8 cellular contexts compared by ENCODE assay signal in genomic region chr7:50304158-50304910, GRCh38. TPM values are rescaled to one million over a fixed set of nuclear protein-coding genes. Genes with fewer than 3 reads are reported as not detected.
A peak's percentile ranks its signal among the peaks of the same experiment; 100 is the strongest.
DNase-seq lines count a peak whose midpoint lies in the region; ATAC-seq and TF ChIP-seq lines count a peak whose summit lies in the region.

IKZF1 (plus strand) TSS chr7:50304716; CDS start chr7:50319062, 14,346 bp downstream.

- H3K27me3 Mint-ChIP-seq in immature natural killer cell (ENCODE audit: low read depth in 3 of 3) = peaks cover 8 to 20% (median 15%) of the 10 kb centered on the region in 3 donors

- 0 to 2% (median 1%) methylated on average over 20 to 102 of the region's 102 CpGs for WGBS in adrenal gland, 4 donors

- H3K9me3 Mint-ChIP-seq in immature natural killer cell = no peaks in the 10 kb centered on the region

- H3K27me3 ChIP-seq in adrenal gland = peaks cover 28% of the 10 kb centered on the region

- peak; percentile 42 for ATAC-seq in GM19035 (IDR thresholded peaks at IDR 0.05; ENCODE audit: unreplicated experiment)
- ATAC-seq in HG03039 (IDR thresholded peaks at IDR 0.05; ENCODE audit: unreplicated experiment) = peak; percentile 45

- H3K36me3 Mint-ChIP-seq in immature natural killer cell = peaks cover 16 to 26% (median 22%) of the 10 kb centered on the region in 3 donors

- no peaks in the 10 kb centered on the region for H3K9me3 ChIP-seq in adrenal gland (replicated peaks in 1 of 3)

- TF ChIP-seq POLR2A in adrenal gland (IDR thresholded peaks at IDR 0.05) = peak in 1 of 2 donors; percentile 6

- no peak for TF ChIP-seq CTCF in adrenal gland (IDR thresholded peaks at IDR 0.05)

- H3K27ac Mint-ChIP-seq in immature natural killer cell = peak within 1 kb of the TSS; percentile 88 to 97 (median 97)

- peak within 1 kb of the TSS in 3 of 5 donors; percentile 11 to 90 (median 59) for H3K27ac ChIP-seq in adrenal gland

- no peaks in the 10 kb centered on the region for H3K36me3 ChIP-seq in adrenal gland (replicated peaks in 1 of 2)

- intact Hi-C loops in adrenal gland (cut with DNase I) = no loop called here

- no peaks in the 10 kb centered on the region for H3K4me1 ChIP-seq in adrenal gland (replicated peaks in 1 of 2)

- DNase-seq in SKM-1 (lab: John Stamatoyannopoulos, UW; ENCODE audit: unreplicated experiment) (peak; percentile 97), adrenal gland (peak; percentile 46 to 75 (median 57)), immature natural killer cell (peak; percentile 54 to 63 (median 60)), DMS153 (lab: John Stamatoyannopoulos, UW) (no peak), NCI-H146 treated with DMSO at 0.1 percent for 48 hours (lab: John Stamatoyannopoulos, UW; ENCODE audit: unreplicated experiment) (no peak)
- peak; percentile 82 for DNase-seq in stimulated activated CD4-positive, alpha-beta T cell treated with anti-CD3 and anti-CD28 coated beads, Interleukin-15, amount 100 ng/mL, for 24 hours

- peak within 1 kb of the TSS; percentile 98 to 100 (median 99) for H3K4me3 Mint-ChIP-seq in immature natural killer cell

- H3K4me1 Mint-ChIP-seq in immature natural killer cell = peaks cover 33 to 46% of the 10 kb centered on the region in 2 donors

- peak within 1 kb of the TSS in 1 of 4 donors; percentile 52 for H3K4me3 ChIP-seq in adrenal gland

RNA-seq across cellular contexts. Expression of gene IKZF1, which starts in this region (rescaled TPM):
- 10 to 100 TPM in 6 of 8 donors, 1 to 10 TPM in 2; 3.2 to 31.5 (median 10.9) TPM for total RNA-seq in adrenal gland
- polyA plus RNA-seq in adrenal gland (1 to 10 TPM in 2 of 3 donors, under 1 TPM in 1; 0.98 to 2.7 (median 2.4) TPM), immature natural killer cell (100 to 1,000 TPM in 1 of 3 donors, 10 to 100 TPM in 2; 79.5 to 307 (median 91.3) TPM)

Comparison
In these comparisons a context has a peak if more than half of its experiments do, and no peak if none do; other contexts are left out.
1. RNA of gene IKZF1 (polyA plus RNA-seq): 79.5 to 307 TPM in immature natural killer cell; 0.98 to 2.7 TPM in adrenal gland; every median in the first group is over 10 times any median in the second.
2. DNase-seq: peak in SKM-1 (single experiment), adrenal gland (7 of 7), immature natural killer cell (3 of 3) and stimulated activated CD4-positive, alpha-beta T cell treated with anti-CD3 and anti-CD28 coated beads, Interleukin-15, amount 100 ng/mL, for 24 hours (single experiment); none in DMS153 (single experiment) and NCI-H146 treated with DMSO at 0.1 percent for 48 hours (single experiment).